ENCODE assay signal across 8 cellular contexts in genomic region chr1:112363636-112364035, GRCh38.
"Had no signal": no experiment of that assay in that cellular context is flagged by ENCODE, and none has a peak within 500 bp of the region (broad histone marks: within the 10 kb centered on the region; RNA-seq: fewer than 3 reads in every experiment).

No MANE protein-coding gene starts in this region.

- H3K4me3 ChIP-seq: GM23248, HAP-1, K562 had no signal

- ATAC-seq: HCT116, K562 had no signal

- DNase-seq: GM23248, GOT3, H7, HFFc6, IMR-90 had no signal
